9 cellular contexts compared by ENCODE assay signal in the genomic region with DNA sequence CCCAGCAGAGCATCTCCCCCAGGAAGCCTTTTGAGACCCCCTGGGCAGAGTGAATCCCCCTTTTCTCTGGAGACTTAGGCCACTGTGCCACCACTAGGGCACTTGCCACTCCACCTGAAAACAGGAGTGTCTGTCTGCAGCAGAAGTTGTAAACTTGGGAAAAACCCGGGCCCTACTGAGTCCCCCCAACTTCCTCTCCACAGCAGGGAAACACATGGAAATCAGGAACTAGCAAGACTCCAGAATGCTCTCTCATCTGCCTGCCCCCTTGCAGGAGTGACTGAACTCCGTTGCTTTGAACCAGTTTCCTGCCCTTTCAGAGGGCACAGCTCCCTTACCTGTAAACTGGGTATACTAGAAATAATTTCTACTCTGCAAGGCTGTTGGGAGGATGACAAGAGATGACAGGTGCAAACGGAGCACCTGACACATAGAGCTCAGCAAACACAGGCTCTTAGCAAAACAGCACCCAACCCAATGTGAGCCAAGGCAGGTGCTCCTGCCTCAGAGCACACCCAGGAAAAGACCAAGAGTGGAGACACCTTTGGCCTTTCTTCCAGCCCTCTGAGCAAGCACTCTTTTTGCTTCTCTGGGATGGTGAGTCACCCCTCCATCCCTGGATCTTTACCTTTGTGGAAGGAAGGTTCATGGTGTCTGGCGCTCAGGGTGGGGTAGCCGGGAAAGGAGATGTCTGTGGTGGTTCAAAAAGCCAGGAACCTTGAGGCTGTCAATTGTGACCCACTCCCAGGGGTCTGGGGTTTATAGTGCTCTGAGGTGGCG. TPM values are rescaled to one million over a fixed set of nuclear protein-coding genes. Genes with fewer than 3 reads are reported as not detected.
DNase-seq lines count a peak whose midpoint lies in the region; ATAC-seq and TF ChIP-seq lines count a peak whose summit lies in the region.
"Had no signal": no experiment of that assay in that cellular context is flagged by ENCODE, and none has a peak within 500 bp of the region (broad histone marks: within the 10 kb centered on the region; RNA-seq: fewer than 3 reads in every experiment).

A gene with protein sequence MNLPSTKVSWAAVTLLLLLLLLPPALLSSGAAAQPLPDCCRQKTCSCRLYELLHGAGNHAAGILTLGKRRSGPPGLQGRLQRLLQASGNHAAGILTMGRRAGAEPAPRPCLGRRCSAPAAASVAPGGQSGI (minus strand): TSS at position 736 of the 780 bp plus-strand sequence. CDS start 87 bp downstream, at position 649.

- H3K4me1 Mint-ChIP-seq in IgD-negative memory B cell (peaks cover 14 to 20% (median 15%) of the 10 kb centered on the region in 3 donors), natural killer cell (peaks cover 21 to 36% of the 10 kb centered on the region in 2 donors)

- TF ChIP-seq POLR2A in body of pancreas (IDR thresholded peaks at IDR 0.05) = no peak

- peak within 1 kb of the TSS in 9 of 11 experiments; percentile 27 to 77 (median 50); a peak in 13 of 22 replicates for H3K27ac ChIP-seq in BLaER1 treated with 17β-estradiol and CSF1 and Interleukin-3, amounts not matched to agents 10 nM and 100 nM
- peak within 1 kb of the TSS; percentile 28 to 80 (median 60) for H3K27ac ChIP-seq in body of pancreas

- H3K36me3 Mint-ChIP-seq in IgD-negative memory B cell (no peaks in the 10 kb centered on the region), natural killer cell (no peaks in the 10 kb centered on the region)

- H3K4me1 ChIP-seq in BLaER1 treated with 17β-estradiol and CSF1 and Interleukin-3, amounts not matched to agents 10 nM and 100 nM = peaks cover 52 to 82% (median 68%) of the 10 kb centered on the region in 10 experiments
- H3K4me1 ChIP-seq in body of pancreas = peaks cover 35% of the 10 kb centered on the region

- H3K4me2 ChIP-seq in BLaER1 treated with 17β-estradiol and CSF1 and Interleukin-3, amounts not matched to agents 10 nM and 100 nM = peak within 1 kb of the TSS; percentile 82 to 97 (median 92)

- H3K27me3 Mint-ChIP-seq in IgD-negative memory B cell (peaks cover 5% of the 10 kb centered on the region), natural killer cell (ENCODE audit: low read depth in 2 of 2) (peaks cover 0 to 10% of the 10 kb centered on the region in 2 donors)

- peaks cover 0 to 17% (median 3%) of the 10 kb centered on the region in 11 experiments; a peak in 5 of 22 replicates for H3K9me3 ChIP-seq in BLaER1 treated with 17β-estradiol and CSF1 and Interleukin-3, amounts not matched to agents 10 nM and 100 nM (replicated peaks in 1 of 11)
- H3K9me3 ChIP-seq in body of pancreas = no peaks in the 10 kb centered on the region

- intact Hi-C loops in body of pancreas (cut with DNase I) = no loop called here
- intact Hi-C loops in natural killer cell (cut with micrococcal nuclease) = loop anchor here (5.0 kb wide), 1 partner anchor 102 kb away; a partner anchor contains a TSS

- TF ChIP-seq CTCF in body of pancreas (IDR thresholded peaks at IDR 0.05) (no peak), natural killer cell (IDR thresholded peaks at IDR 0.05) (no peak), GM13976 (IDR thresholded peaks at IDR 0.05; ENCODE audit: borderline replicate concordance, control extremely low read depth, extremely low read depth, insufficient read depth, missing control alignments) (no peak)

- H3K9ac ChIP-seq in BLaER1 treated with 17β-estradiol and CSF1 and Interleukin-3, amounts not matched to agents 10 nM and 100 nM = peak within 1 kb of the TSS; percentile 40 to 80 (median 74); a peak in 20 of 22 replicates

- peaks cover 0 to 8% (median 0%) of the 10 kb centered on the region in 11 experiments; a peak in 5 of 22 replicates for H4K20me1 ChIP-seq in BLaER1 treated with 17β-estradiol and CSF1 and Interleukin-3, amounts not matched to agents 10 nM and 100 nM

- ATAC-seq in body of pancreas (no peak), natural killer cell (no peak), HG03045 (IDR thresholded peaks at IDR 0.05; ENCODE audit: unreplicated experiment) (no peak)

- H3K9me3 Mint-ChIP-seq in IgD-negative memory B cell = no peaks in the 10 kb centered on the region
- no peaks in the 10 kb centered on the region for H3K9me3 Mint-ChIP-seq in natural killer cell

- H3K4me3 ChIP-seq in BLaER1 treated with 17β-estradiol and CSF1 and Interleukin-3, amounts not matched to agents 10 nM and 100 nM = peak within 1 kb of the TSS; percentile 47 to 73 (median 61)
- H3K4me3 ChIP-seq in body of pancreas = no peak within 1 kb of the TSS

- H3K27ac Mint-ChIP-seq in IgD-negative memory B cell (peak within 1 kb of the TSS; percentile 53 to 87 (median 63)), natural killer cell (peak within 1 kb of the TSS; percentile 85 to 86)

- H3K36me3 ChIP-seq in BLaER1 treated with 17β-estradiol and CSF1 and Interleukin-3, amounts not matched to agents 10 nM and 100 nM = no peaks in the 10 kb centered on the region; a peak in 1 of 22 replicates
- no peaks in the 10 kb centered on the region for H3K36me3 ChIP-seq in body of pancreas (replicated peaks in 1 of 2; ENCODE audit: insufficient read depth in 1 of 2, low read depth in 2 of 2)

- in situ Hi-C loops in GM13976 (cut with MboI; ENCODE audit: low sequenced_read_pairs, unreplicated experiment) = loop anchor here (25.0 kb wide), 1 partner anchor 227 kb away; a partner anchor contains a TSS

- DNase-seq in body of pancreas (no peak), natural killer cell (no peak), NOMO-1 treated with DMSO at 0.1 percent for 48 hours (lab: John Stamatoyannopoulos, UW; ENCODE audit: unreplicated experiment) (no peak), GM13976 (ENCODE audit: low spot score) (no peak), MV-4-11 (lab: John Stamatoyannopoulos, UW) (no peak)

- H3K4me3 Mint-ChIP-seq in IgD-negative memory B cell = peak within 1 kb of the TSS; percentile 89 to 96 (median 92)
- peak within 1 kb of the TSS; percentile 94 for H3K4me3 Mint-ChIP-seq in natural killer cell

- 68 to 84% methylated on average over 6 of the region's 6 CpGs for WGBS in body of pancreas, 2 donors

- H3K27me3 ChIP-seq in BLaER1 treated with 17β-estradiol and CSF1 and Interleukin-3, amounts not matched to agents 10 nM and 100 nM = peaks cover 24 to 46% (median 34%) of the 10 kb centered on the region in 11 experiments
- H3K27me3 ChIP-seq in body of pancreas = peaks cover 0 to 6% of the 10 kb centered on the region in 2 donors

RNA-seq across cellular contexts. Expression of the gene that starts here (rescaled TPM):
- not detected for polyA plus RNA-seq in IgD-negative memory B cell
- total RNA-seq in body of pancreas (not detected), natural killer cell (not detected)
- polyA plus RNA-seq: adipose tissue had no signal

Comparison
In these comparisons a context has a peak if more than half of its experiments do, and no peak if none do; other contexts are left out.
1. H3K4me3 ChIP-seq: peak in BLaER1 treated with 17β-estradiol and CSF1 and Interleukin-3, amounts not matched to agents 10 nM and 100 nM (10 of 10); none in body of pancreas (0 of 2).